ENCODE assay signal across 13 cellular contexts in genomic region chr18:23067236-23067635, GRCh38.
A peak's percentile ranks its signal among the peaks of the same experiment; 100 is the strongest.
DNase-seq lines count a peak whose midpoint lies in the region; ATAC-seq lines count a peak whose summit lies in the region.
"Had no signal": no experiment of that assay in that cellular context is flagged by ENCODE, and none has a peak within 500 bp of the region (broad histone marks: within the 10 kb centered on the region; RNA-seq: fewer than 3 reads in every experiment).

No MANE protein-coding gene starts in this region.

- ATAC-seq in activated naive CD8-positive, alpha-beta T cell treated with anti-CD3 and anti-CD28 coated beads, Interleukin-2, amount 10 ng/mL, durations not matched to agents 7 days and 5 days (ENCODE audit: low read depth), result no peak
- peak; percentile 45 for ATAC-seq in esophagus mucosa
- ATAC-seq in HG03521 (IDR thresholded peaks at IDR 0.05; ENCODE audit: unreplicated experiment), result no peak
- ATAC-seq: activated T-cell treated with anti-CD3 and anti-CD28 coated beads, Interleukin-2, amount 50 U/mL, for 72 hours; gastrocnemius medialis had no signal

- H3K4me3 Mint-ChIP-seq in activated naive CD8-positive, alpha-beta T cell treated with anti-CD3 and anti-CD28 coated beads, Interleukin-2, amount 10 ng/mL, durations not matched to agents 7 days and 5 days, result peak overlapping the region; percentile 3
- H3K4me3 Mint-ChIP-seq in activated naive CD8-positive, alpha-beta T cell treated with anti-CD3 and anti-CD28 coated beads for 36 hours, result no peak overlapping the region
- H3K4me3 Mint-ChIP-seq: activated T-cell treated with anti-CD3 and anti-CD28 coated beads, Interleukin-2, amount 50 U/mL, for 72 hours had no signal

- peaks cover 3% of the 10 kb centered on the region for H3K27me3 Mint-ChIP-seq in activated naive CD8-positive, alpha-beta T cell treated with anti-CD3 and anti-CD28 coated beads, Interleukin-2, amount 10 ng/mL, durations not matched to agents 7 days and 5 days
- H3K27me3 Mint-ChIP-seq in activated naive CD8-positive, alpha-beta T cell treated with anti-CD3 and anti-CD28 coated beads for 36 hours, result no peaks in the 10 kb centered on the region

- H3K9me3 ChIP-seq in thymus (ENCODE audit: control insufficient read depth), result peaks cover 1% of the 10 kb centered on the region
- H3K9me3 ChIP-seq: gastrocnemius medialis, prostate gland had no signal

- H3K9me3 Mint-ChIP-seq in activated naive CD8-positive, alpha-beta T cell treated with anti-CD3 and anti-CD28 coated beads, Interleukin-2, amount 10 ng/mL, durations not matched to agents 7 days and 5 days, result peaks cover 8% of the 10 kb centered on the region
- peaks cover 15% of the 10 kb centered on the region for H3K9me3 Mint-ChIP-seq in activated naive CD8-positive, alpha-beta T cell treated with anti-CD3 and anti-CD28 coated beads for 36 hours

- H3K27me3 ChIP-seq in thymus (ENCODE audit: control insufficient read depth, insufficient read depth), result no peaks in the 10 kb centered on the region
- H3K27me3 ChIP-seq: gastrocnemius medialis had no signal

- peaks cover 23% of the 10 kb centered on the region for H3K36me3 Mint-ChIP-seq in activated naive CD8-positive, alpha-beta T cell treated with anti-CD3 and anti-CD28 coated beads, Interleukin-2, amount 10 ng/mL, durations not matched to agents 7 days and 5 days
- peaks cover 20% of the 10 kb centered on the region for H3K36me3 Mint-ChIP-seq in activated naive CD8-positive, alpha-beta T cell treated with anti-CD3 and anti-CD28 coated beads for 36 hours

- WGBS in thymus, result 73% methylated on average over 4 of the region's 4 CpGs

- peaks cover 39% of the 10 kb centered on the region for H3K4me1 Mint-ChIP-seq in activated naive CD8-positive, alpha-beta T cell treated with anti-CD3 and anti-CD28 coated beads, Interleukin-2, amount 10 ng/mL, durations not matched to agents 7 days and 5 days
- H3K4me1 Mint-ChIP-seq in activated naive CD8-positive, alpha-beta T cell treated with anti-CD3 and anti-CD28 coated beads for 36 hours, result peaks cover 40% of the 10 kb centered on the region

- H3K36me3 ChIP-seq in thymus (ENCODE audit: control insufficient read depth, insufficient read depth), result no peaks in the 10 kb centered on the region
- H3K36me3 ChIP-seq: gastrocnemius medialis, prostate gland had no signal

- POLR2A ChIA-PET in activated naive CD8-positive, alpha-beta T cell treated with anti-CD3 and anti-CD28 coated beads, Interleukin-2, amount 10 ng/mL, durations not matched to agents 7 days and 5 days (lab: Charles Lee), result interaction anchor here (0.6 to 0.7 kb wide), 4 partner anchors 10 to 390 kb away, joined by 3 read pairs; no protein-coding TSS in a partner anchor

- no peak overlapping the region for H3K4me3 ChIP-seq in thymus (ENCODE audit: low read length)
- H3K4me3 ChIP-seq: gastrocnemius medialis, prostate gland had no signal

- peak overlapping the region; percentile 5 for H3K27ac ChIP-seq in thymus (ENCODE audit: low read depth)
- H3K27ac ChIP-seq: gastrocnemius medialis, prostate gland had no signal

- H3K27ac Mint-ChIP-seq in activated naive CD8-positive, alpha-beta T cell treated with anti-CD3 and anti-CD28 coated beads, Interleukin-2, amount 10 ng/mL, durations not matched to agents 7 days and 5 days, result no peak overlapping the region
- H3K27ac Mint-ChIP-seq in activated naive CD8-positive, alpha-beta T cell treated with anti-CD3 and anti-CD28 coated beads for 36 hours, result no peak overlapping the region
- H3K27ac Mint-ChIP-seq: activated T-cell treated with anti-CD3 and anti-CD28 coated beads, Interleukin-2, amount 50 U/mL, for 72 hours had no signal

- peaks cover 27% of the 10 kb centered on the region for H3K4me1 ChIP-seq in thymus (ENCODE audit: control insufficient read depth, insufficient read depth, low read length)
- H3K4me1 ChIP-seq: gastrocnemius medialis, prostate gland had no signal

- no peak for DNase-seq in activated naive CD8-positive, alpha-beta T cell treated with anti-CD3 and anti-CD28 coated beads, Interleukin-2, amount 10 ng/mL, durations not matched to agents 7 days and 5 days
- no peak for DNase-seq in activated naive CD8-positive, alpha-beta T cell treated with anti-CD3 and anti-CD28 coated beads for 36 hours
- DNase-seq in NCI-H69 (lab: John Stamatoyannopoulos, UW) (peak; percentile 55), inferior parietal cortex (ENCODE audit: extremely low spot score) (no peak), AML-193 (lab: John Stamatoyannopoulos, UW) (no peak)
- DNase-seq: activated CD4-positive, alpha-beta T cell treated with anti-CD3 and anti-CD28 coated beads, Interleukin-2, amount 50 U/mL, for 1 hour; activated T-cell treated with anti-CD3 and anti-CD28 coated beads, Interleukin-2, amount 50 U/mL, for 72 hours; DMS79; gastrocnemius medialis had no signal
